1 cellular context compared by ENCODE assay signal in the genomic region with DNA sequence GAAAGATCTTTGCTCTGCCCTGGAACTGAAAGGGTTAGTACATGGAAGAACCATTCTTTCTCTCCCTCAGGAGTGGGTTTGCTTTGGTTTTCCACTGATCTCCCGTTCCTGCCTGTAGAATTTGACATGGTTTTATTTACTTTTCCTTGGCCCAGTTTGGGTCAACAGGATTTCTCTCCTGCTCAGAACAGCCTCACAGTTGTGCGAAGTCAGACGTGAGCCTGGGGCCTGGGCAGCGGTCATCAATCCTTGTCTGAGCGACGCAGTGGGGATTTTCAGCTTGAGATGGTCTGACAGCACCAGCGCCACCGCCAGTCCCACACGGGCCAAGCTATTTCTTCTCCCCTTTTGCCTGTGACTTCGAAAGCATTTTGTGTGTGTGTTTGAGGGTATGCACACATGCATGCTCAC.
TF ChIP-seq lines count a peak whose summit lies in the region.

No MANE protein-coding gene starts in this region.

TF ChIP-seq in HepG2, 621 proteins besides CTCF, POLR2A, EP300 and RAD21 (continued from another document and continues in another):
- TF ChIP-seq ZNF253 (CRISPR knock-in tag; IDR thresholded peaks at IDR 0.05; ENCODE audit: borderline replicate concordance) (no peak), CBX5 (CRISPR knock-in tag; IDR thresholded peaks at IDR 0.05; ENCODE audit: borderline replicate concordance) (no peak), NCOA1 (CRISPR knock-in tag; IDR thresholded peaks at IDR 0.05) (peak; percentile 52; the same call in 1 of the 2 replicates), HDAC1 (CRISPR knock-in tag; IDR thresholded peaks at IDR 0.05) (peak; percentile 45; the same call in 1 of the 2 replicates), XRCC5 (optimal IDR thresholded peaks at IDR 0.05; ENCODE audit: low read length) (peak; percentile 72), ZBTB38 (CRISPR knock-in tag; IDR thresholded peaks at IDR 0.05) (peak; percentile 56; the same call in 1 of the 2 replicates), FOSL2 (CRISPR knock-in tag; IDR thresholded peaks at IDR 0.05) (peak; percentile 34; the same call in 1 of the 2 replicates), CREM (IDR thresholded peaks at IDR 0.05) (0 out of 2 replicates have a peak, but pooled peaks have one; percentile 21), CREM (CRISPR knock-in tag; IDR thresholded peaks at IDR 0.05) (no peak), ZFX (CRISPR knock-in tag; IDR thresholded peaks at IDR 0.05; ENCODE audit: low read depth) (peak; percentile 75), RCOR2 (CRISPR knock-in tag; IDR thresholded peaks at IDR 0.05) (0 out of 2 replicates have a peak, but pooled peaks have one; percentile 21), PHF8 (CRISPR knock-in tag; IDR thresholded peaks at IDR 0.05) (peak; percentile 23; the same call in 1 of the 2 replicates), THAP11 (CRISPR knock-in tag; IDR thresholded peaks at IDR 0.05) (0 out of 2 replicates have a peak, but pooled peaks have one; percentile 15), SAP130 (CRISPR knock-in tag; IDR thresholded peaks at IDR 0.05; ENCODE audit: low read depth) (peak; percentile 79), MXD4 (CRISPR knock-in tag; IDR thresholded peaks at IDR 0.05) (0 out of 2 replicates have a peak, but pooled peaks have one; percentile 41), ZNF292 (CRISPR knock-in tag; IDR thresholded peaks at IDR 0.05; ENCODE audit: borderline replicate concordance, low read depth) (peak; percentile 82; the same call in 1 of the 2 replicates), ZNF383 (CRISPR knock-in tag; IDR thresholded peaks at IDR 0.05; ENCODE audit: borderline replicate concordance) (0 out of 2 replicates have a peak, but pooled peaks have one; percentile 38), TBX2 (CRISPR knock-in tag; IDR thresholded peaks at IDR 0.05; ENCODE audit: borderline replicate concordance) (peak; percentile 71; the same call in 1 of the 2 replicates), FOXA1 (IDR thresholded peaks at IDR 0.05) (no peak), FOXA1 (CRISPR knock-in tag; IDR thresholded peaks at IDR 0.05) (0 out of 2 replicates have a peak, but pooled peaks have one; percentile 31), RXRB (CRISPR knock-in tag; IDR thresholded peaks at IDR 0.05; ENCODE audit: borderline replicate concordance) (peak; percentile 46), ZNF350 (CRISPR knock-in tag; IDR thresholded peaks at IDR 0.05; ENCODE audit: borderline replicate concordance, low read depth) (peak; percentile 45; the same call in 1 of the 2 replicates), ZNF772 (CRISPR knock-in tag; IDR thresholded peaks at IDR 0.05) (peak; percentile 61; the same call in 1 of the 2 replicates), ZNF343 (CRISPR knock-in tag; IDR thresholded peaks at IDR 0.05) (no peak), FOXO1 (CRISPR knock-in tag; IDR thresholded peaks at IDR 0.05) (peak; percentile 50; the same call in 1 of the 2 replicates), PAWR (CRISPR knock-in tag; IDR thresholded peaks at IDR 0.05; ENCODE audit: borderline replicate concordance) (no peak), ZNF670 (CRISPR knock-in tag; IDR thresholded peaks at IDR 0.05; ENCODE audit: borderline replicate concordance) (0 out of 2 replicates have a peak, but pooled peaks have one; percentile 40), ZNF24 (IDR thresholded peaks at IDR 0.05) (no peak), ZBTB20 (CRISPR knock-in tag; IDR thresholded peaks at IDR 0.05; ENCODE audit: borderline replicate concordance, low read depth) (no peak), ZNF510 (CRISPR knock-in tag; IDR thresholded peaks at IDR 0.05; ENCODE audit: low read depth) (no peak; the same call in 1 of the 2 replicates), JUND (CRISPR knock-in tag; IDR thresholded peaks at IDR 0.05) (no peak), ZNF468 (CRISPR knock-in tag; IDR thresholded peaks at IDR 0.05) (no peak), KLF13 (CRISPR knock-in tag; IDR thresholded peaks at IDR 0.05) (no peak), ZNF788 (CRISPR knock-in tag; IDR thresholded peaks at IDR 0.05; ENCODE audit: borderline replicate concordance) (peak; percentile 57; the same call in 1 of the 2 replicates), KLF16 (CRISPR knock-in tag; IDR thresholded peaks at IDR 0.05) (peak in 1 of 2 experiments; percentile 33; a peak in 1 of 4 replicates), HDAC2 (CRISPR knock-in tag; IDR thresholded peaks at IDR 0.05) (peak; percentile 70; the same call in 1 of the 2 replicates), ZFP1 (CRISPR knock-in tag; IDR thresholded peaks at IDR 0.05) (no peak), HIVEP1 (CRISPR knock-in tag; IDR thresholded peaks at IDR 0.05) (peak; percentile 61; the same call in 1 of the 2 replicates), KDM4B (CRISPR knock-in tag; IDR thresholded peaks at IDR 0.05) (0 out of 2 replicates have a peak, but pooled peaks have one; percentile 31), ZSCAN29 (CRISPR knock-in tag; conservative IDR thresholded peaks at IDR 0.05) (0 out of 2 replicates have a peak, but pooled peaks have one; percentile 77)
- TF ChIP-seq, protein P1, sequence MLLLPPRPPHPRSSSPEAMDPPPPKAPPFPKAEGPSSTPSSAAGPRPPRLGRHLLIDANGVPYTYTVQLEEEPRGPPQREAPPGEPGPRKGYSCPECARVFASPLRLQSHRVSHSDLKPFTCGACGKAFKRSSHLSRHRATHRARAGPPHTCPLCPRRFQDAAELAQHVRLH (CRISPR knock-in tag; IDR thresholded peaks at IDR 0.05; ENCODE audit: borderline replicate concordance, low read depth), result peak; percentile 46; the same call in 1 of the 2 replicates
- TF ChIP-seq, protein P2, sequence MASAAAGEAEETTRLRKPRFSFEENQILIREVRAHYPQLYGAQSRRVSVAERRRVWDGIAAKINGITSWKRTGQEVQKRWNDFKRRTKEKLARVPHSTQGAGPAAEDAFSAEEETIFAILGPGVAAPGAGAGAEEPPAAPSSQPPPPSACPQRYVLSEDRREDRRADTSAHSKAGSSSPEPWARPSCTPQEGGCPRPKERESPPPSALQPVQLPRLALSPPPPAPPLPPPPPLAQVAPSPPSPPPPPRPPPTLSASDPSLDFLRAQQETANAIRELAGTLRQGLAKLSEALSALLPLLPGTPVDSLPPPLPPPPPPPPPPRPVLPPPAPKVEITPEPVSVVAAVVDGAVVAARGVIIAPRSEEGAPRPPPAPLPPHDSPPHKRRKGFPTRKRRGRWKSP (CRISPR knock-in tag; IDR thresholded peaks at IDR 0.05), result no peak
- TF ChIP-seq, protein P3, sequence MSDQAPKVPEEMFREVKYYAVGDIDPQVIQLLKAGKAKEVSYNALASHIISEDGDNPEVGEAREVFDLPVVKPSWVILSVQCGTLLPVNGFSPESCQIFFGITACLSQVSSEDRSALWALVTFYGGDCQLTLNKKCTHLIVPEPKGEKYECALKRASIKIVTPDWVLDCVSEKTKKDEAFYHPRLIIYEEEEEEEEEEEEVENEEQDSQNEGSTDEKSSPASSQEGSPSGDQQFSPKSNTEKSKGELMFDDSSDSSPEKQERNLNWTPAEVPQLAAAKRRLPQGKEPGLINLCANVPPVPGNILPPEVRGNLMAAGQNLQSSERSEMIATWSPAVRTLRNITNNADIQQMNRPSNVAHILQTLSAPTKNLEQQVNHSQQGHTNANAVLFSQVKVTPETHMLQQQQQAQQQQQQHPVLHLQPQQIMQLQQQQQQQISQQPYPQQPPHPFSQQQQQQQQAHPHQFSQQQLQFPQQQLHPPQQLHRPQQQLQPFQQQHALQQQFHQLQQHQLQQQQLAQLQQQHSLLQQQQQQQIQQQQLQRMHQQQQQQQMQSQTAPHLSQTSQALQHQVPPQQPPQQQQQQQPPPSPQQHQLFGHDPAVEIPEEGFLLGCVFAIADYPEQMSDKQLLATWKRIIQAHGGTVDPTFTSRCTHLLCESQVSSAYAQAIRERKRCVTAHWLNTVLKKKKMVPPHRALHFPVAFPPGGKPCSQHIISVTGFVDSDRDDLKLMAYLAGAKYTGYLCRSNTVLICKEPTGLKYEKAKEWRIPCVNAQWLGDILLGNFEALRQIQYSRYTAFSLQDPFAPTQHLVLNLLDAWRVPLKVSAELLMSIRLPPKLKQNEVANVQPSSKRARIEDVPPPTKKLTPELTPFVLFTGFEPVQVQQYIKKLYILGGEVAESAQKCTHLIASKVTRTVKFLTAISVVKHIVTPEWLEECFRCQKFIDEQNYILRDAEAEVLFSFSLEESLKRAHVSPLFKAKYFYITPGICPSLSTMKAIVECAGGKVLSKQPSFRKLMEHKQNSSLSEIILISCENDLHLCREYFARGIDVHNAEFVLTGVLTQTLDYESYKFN (CRISPR knock-in tag; conservative IDR thresholded peaks at IDR 0.05), result peak; percentile 66
- TF ChIP-seq, protein P4, sequence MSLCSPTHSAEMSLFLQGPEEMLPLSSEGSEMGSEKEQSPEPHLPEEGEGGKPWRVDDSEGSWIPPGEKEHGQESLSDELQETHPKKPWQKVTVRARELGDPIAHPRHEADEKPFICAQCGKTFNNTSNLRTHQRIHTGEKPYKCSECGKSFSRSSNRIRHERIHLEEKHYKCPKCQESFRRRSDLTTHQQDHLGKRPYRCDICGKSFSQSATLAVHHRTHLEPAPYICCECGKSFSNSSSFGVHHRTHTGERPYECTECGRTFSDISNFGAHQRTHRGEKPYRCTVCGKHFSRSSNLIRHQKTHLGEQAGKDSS (CRISPR knock-in tag; IDR thresholded peaks at IDR 0.05; ENCODE audit: borderline replicate concordance, low read depth), result peak; percentile 59; the same call in 1 of the 2 replicates
- TF ChIP-seq, protein P5, sequence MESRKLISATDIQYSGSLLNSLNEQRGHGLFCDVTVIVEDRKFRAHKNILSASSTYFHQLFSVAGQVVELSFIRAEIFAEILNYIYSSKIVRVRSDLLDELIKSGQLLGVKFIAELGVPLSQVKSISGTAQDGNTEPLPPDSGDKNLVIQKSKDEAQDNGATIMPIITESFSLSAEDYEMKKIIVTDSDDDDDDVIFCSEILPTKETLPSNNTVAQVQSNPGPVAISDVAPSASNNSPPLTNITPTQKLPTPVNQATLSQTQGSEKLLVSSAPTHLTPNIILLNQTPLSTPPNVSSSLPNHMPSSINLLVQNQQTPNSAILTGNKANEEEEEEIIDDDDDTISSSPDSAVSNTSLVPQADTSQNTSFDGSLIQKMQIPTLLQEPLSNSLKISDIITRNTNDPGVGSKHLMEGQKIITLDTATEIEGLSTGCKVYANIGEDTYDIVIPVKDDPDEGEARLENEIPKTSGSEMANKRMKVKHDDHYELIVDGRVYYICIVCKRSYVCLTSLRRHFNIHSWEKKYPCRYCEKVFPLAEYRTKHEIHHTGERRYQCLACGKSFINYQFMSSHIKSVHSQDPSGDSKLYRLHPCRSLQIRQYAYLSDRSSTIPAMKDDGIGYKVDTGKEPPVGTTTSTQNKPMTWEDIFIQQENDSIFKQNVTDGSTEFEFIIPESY (CRISPR knock-in tag; IDR thresholded peaks at IDR 0.05), result peak; percentile 36; the same call in 1 of the 2 replicates
- TF ChIP-seq, protein P6, sequence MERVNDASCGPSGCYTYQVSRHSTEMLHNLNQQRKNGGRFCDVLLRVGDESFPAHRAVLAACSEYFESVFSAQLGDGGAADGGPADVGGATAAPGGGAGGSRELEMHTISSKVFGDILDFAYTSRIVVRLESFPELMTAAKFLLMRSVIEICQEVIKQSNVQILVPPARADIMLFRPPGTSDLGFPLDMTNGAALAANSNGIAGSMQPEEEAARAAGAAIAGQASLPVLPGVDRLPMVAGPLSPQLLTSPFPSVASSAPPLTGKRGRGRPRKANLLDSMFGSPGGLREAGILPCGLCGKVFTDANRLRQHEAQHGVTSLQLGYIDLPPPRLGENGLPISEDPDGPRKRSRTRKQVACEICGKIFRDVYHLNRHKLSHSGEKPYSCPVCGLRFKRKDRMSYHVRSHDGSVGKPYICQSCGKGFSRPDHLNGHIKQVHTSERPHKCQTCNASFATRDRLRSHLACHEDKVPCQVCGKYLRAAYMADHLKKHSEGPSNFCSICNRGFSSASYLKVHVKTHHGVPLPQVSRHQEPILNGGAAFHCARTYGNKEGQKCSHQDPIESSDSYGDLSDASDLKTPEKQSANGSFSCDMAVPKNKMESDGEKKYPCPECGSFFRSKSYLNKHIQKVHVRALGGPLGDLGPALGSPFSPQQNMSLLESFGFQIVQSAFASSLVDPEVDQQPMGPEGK (CRISPR knock-in tag; IDR thresholded peaks at IDR 0.05), result peak; percentile 23; the same call in 1 of the 2 replicates
- TF ChIP-seq, protein P7, sequence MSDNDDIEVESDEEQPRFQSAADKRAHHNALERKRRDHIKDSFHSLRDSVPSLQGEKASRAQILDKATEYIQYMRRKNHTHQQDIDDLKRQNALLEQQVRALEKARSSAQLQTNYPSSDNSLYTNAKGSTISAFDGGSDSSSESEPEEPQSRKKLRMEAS (IDR thresholded peaks at IDR 0.05), result peak; percentile 59
- TF ChIP-seq, protein P8, sequence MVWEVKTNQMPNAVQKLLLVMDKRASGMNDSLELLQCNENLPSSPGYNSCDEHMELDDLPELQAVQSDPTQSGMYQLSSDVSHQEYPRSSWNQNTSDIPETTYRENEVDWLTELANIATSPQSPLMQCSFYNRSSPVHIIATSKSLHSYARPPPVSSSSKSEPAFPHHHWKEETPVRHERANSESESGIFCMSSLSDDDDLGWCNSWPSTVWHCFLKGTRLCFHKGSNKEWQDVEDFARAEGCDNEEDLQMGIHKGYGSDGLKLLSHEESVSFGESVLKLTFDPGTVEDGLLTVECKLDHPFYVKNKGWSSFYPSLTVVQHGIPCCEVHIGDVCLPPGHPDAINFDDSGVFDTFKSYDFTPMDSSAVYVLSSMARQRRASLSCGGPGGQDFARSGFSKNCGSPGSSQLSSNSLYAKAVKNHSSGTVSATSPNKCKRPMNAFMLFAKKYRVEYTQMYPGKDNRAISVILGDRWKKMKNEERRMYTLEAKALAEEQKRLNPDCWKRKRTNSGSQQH (CRISPR knock-in tag; IDR thresholded peaks at IDR 0.05; ENCODE audit: low read depth), result 0 out of 2 replicates have a peak, but pooled peaks have one; percentile 50
- TF ChIP-seq, protein P9, sequence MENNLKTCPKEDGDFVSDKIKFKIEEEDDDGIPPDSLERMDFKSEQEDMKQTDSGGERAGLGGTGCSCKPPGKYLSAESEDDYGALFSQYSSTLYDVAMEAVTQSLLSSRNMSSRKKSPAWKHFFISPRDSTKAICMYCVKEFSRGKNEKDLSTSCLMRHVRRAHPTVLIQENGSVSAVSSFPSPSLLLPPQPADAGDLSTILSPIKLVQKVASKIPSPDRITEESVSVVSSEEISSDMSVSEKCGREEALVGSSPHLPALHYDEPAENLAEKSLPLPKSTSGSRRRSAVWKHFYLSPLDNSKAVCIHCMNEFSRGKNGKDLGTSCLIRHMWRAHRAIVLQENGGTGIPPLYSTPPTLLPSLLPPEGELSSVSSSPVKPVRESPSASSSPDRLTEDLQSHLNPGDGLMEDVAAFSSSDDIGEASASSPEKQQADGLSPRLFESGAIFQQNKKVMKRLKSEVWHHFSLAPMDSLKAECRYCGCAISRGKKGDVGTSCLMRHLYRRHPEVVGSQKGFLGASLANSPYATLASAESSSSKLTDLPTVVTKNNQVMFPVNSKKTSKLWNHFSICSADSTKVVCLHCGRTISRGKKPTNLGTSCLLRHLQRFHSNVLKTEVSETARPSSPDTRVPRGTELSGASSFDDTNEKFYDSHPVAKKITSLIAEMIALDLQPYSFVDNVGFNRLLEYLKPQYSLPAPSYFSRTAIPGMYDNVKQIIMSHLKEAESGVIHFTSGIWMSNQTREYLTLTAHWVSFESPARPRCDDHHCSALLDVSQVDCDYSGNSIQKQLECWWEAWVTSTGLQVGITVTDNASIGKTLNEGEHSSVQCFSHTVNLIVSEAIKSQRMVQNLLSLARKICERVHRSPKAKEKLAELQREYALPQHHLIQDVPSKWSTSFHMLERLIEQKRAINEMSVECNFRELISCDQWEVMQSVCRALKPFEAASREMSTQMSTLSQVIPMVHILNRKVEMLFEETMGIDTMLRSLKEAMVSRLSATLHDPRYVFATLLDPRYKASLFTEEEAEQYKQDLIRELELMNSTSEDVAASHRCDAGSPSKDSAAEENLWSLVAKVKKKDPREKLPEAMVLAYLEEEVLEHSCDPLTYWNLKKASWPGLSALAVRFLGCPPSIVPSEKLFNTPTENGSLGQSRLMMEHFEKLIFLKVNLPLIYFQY (CRISPR knock-in tag; IDR thresholded peaks at IDR 0.05; ENCODE audit: borderline replicate concordance), result peak; percentile 96; the same call in 1 of the 2 replicates
